8 cellular contexts compared by ENCODE assay signal in genomic region chr21:28516996-28517592, GRCh38.
DNase-seq lines count a peak whose midpoint lies in the region; FAIRE-seq and TF ChIP-seq lines count a peak whose summit lies in the region.

No MANE protein-coding gene starts in this region.

- H3K9me3 ChIP-seq in HAP-1 (no peaks in the 10 kb centered on the region), astrocyte (ENCODE audit: insufficient read depth, low read depth, low read length) (no peaks in the 10 kb centered on the region)

- H3K9me3 Mint-ChIP-seq in astrocyte (ENCODE audit: unreplicated experiment): no peaks in the 10 kb centered on the region

- H3K27me3 ChIP-seq in HAP-1 (ENCODE audit: low read depth): no peaks in the 10 kb centered on the region
- no peaks in the 10 kb centered on the region for H3K27me3 ChIP-seq in astrocyte (ENCODE audit: insufficient read depth, low read length)

- DNase-seq in GM12891 (ENCODE audit: insufficient read length, low spot score) (peak; percentile 9), HAP-1 (ENCODE audit: low spot score in 2 of 2) (peak; percentile 34 to 63), LoVo (ENCODE audit: low spot score) (peak; percentile 57), T-helper 1 cell (peak; percentile 21 to 58 (median 39)), astrocyte (ENCODE audit: low read depth) (peak; percentile 26), iPS-NIHi11 (ENCODE audit: low spot score) (peak; percentile 81), Kasumi-1 (lab: John Stamatoyannopoulos, UW) (no peak)
- DNase-seq in stimulated activated CD4-positive, alpha-beta T cell treated with anti-CD3 and anti-CD28 coated beads, Interleukin-1b, Interleukin-23, amount 100 ng/mL, for 1 hour (ENCODE audit: low read depth in 2 of 2): peak; percentile 7 to 19

- H3K27ac ChIP-seq in astrocyte (ENCODE audit: low read depth, low read length): no peak overlapping the region

- FAIRE-seq in GM12891 (lab: Jason Lieb, UNC) (peak; percentile 83), astrocyte (lab: Jason Lieb, UNC) (no peak)

- H3K4me3 ChIP-seq in HAP-1 (no peak overlapping the region), astrocyte (ENCODE audit: insufficient read depth, low read depth, low read length) (no peak overlapping the region)

- H3K4me2 ChIP-seq in astrocyte (ENCODE audit: low read length): no peak overlapping the region

- H3K4me1 Mint-ChIP-seq in astrocyte (ENCODE audit: low read depth, unreplicated experiment): peaks cover 2% of the 10 kb centered on the region

- in situ Hi-C loops in HAP-1 (cut with MboI; ENCODE audit: low sequenced_read_pairs): no loop called here

- peak overlapping the region; percentile 69 for H2AFZ ChIP-seq in astrocyte (ENCODE audit: low read depth, low read length)

- TF ChIP-seq CTCF in astrocyte (IDR thresholded peaks at IDR 0.05; ENCODE audit: insufficient read depth, low read depth, low read length): peak; percentile 52

- TF ChIP-seq POLR2A in GM12891 (IDR thresholded peaks at IDR 0.05; ENCODE audit: low read depth, low read length): no peak

- no peaks in the 10 kb centered on the region for H3K79me2 ChIP-seq in astrocyte (ENCODE audit: insufficient read depth, low read length)

- H3K4me3 Mint-ChIP-seq in astrocyte (ENCODE audit: unreplicated experiment): no peak overlapping the region

- no peaks in the 10 kb centered on the region for H3K36me3 Mint-ChIP-seq in astrocyte (ENCODE audit: low read depth, unreplicated experiment)

- no peaks in the 10 kb centered on the region for H4K20me1 ChIP-seq in astrocyte (ENCODE audit: insufficient read depth, low read length)

- no peaks in the 10 kb centered on the region for H3K27me3 Mint-ChIP-seq in astrocyte (ENCODE audit: low read depth, unreplicated experiment)

- H3K4me1 ChIP-seq in HAP-1 (no peaks in the 10 kb centered on the region), astrocyte (ENCODE audit: insufficient read depth, low read length) (no peaks in the 10 kb centered on the region)

- H3K36me3 ChIP-seq in HAP-1 (replicated peaks): no peaks in the 10 kb centered on the region
- no peaks in the 10 kb centered on the region for H3K36me3 ChIP-seq in astrocyte (ENCODE audit: insufficient read depth, low read length)

- no peak overlapping the region for H3K27ac Mint-ChIP-seq in astrocyte (ENCODE audit: unreplicated experiment)

- H3K9ac ChIP-seq in astrocyte (ENCODE audit: low read length): no peak overlapping the region

TF ChIP-seq in GM12891, 5 proteins besides CTCF, POLR2A, EP300 and RAD21:
- TF ChIP-seq POU2F2 (IDR thresholded peaks at IDR 0.05; ENCODE audit: low read depth, low read length): no peak
- no peak for TF ChIP-seq PAX5 (IDR thresholded peaks at IDR 0.05; ENCODE audit: insufficient read depth, low read length, severe bottlenecking)
- no peak for TF ChIP-seq POLR2AphosphoS5 (IDR thresholded peaks at IDR 0.05; ENCODE audit: low read depth, low read length)
- TF ChIP-seq TAF1 (IDR thresholded peaks at IDR 0.05; ENCODE audit: low read depth, low read length): no peak
- TF ChIP-seq SPI1 (IDR thresholded peaks at IDR 0.05; ENCODE audit: low read depth, low read length): no peak

Comparison
In these comparisons a context has a peak if more than half of its experiments do, and no peak if none do; other contexts are left out.
1. DNase-seq: peak in GM12891 (single experiment), HAP-1 (2 of 2), LoVo (single experiment), T-helper 1 cell (5 of 5), astrocyte (single experiment), iPS-NIHi11 (single experiment) and stimulated activated CD4-positive, alpha-beta T cell treated with anti-CD3 and anti-CD28 coated beads, Interleukin-1b, Interleukin-23, amount 100 ng/mL, for 1 hour (2 of 2); none in Kasumi-1 (0 of 2).